In the genomic region with DNA sequence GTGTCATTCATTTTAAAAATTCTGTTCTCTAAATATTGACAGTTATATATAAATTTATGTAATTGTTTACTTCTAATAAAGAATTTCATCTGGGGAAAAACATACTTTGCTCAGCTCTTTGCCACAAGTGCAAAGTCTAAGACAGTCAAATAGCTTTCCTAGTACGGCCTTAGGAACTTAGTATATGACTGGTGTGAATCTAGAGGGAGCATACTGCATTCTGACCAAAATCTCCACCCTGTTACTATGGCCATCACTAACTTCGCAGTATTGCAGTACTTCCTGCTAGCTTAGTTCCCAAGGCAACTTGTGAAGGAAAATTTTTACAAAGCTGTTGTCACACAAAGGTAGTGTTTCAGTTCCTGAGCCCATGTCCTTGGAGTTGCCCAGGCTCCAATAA, we compare ENCODE assay signal across 25 cellular contexts.
"Had no signal": no experiment of that assay in that cellular context is flagged by ENCODE, and none has a peak within 500 bp of the region (broad histone marks: within the 10 kb centered on the region; RNA-seq: fewer than 3 reads in every experiment).

No MANE protein-coding gene starts in this region.

- H3K4me1 ChIP-seq: gastrocnemius medialis, neural progenitor cell, parathyroid adenoma, right lobe of liver, stomach, vagina had no signal

- ATAC-seq: esophagus mucosa; gastrocnemius medialis; left lung; naive thymus-derived CD4-positive, alpha-beta T cell; right lobe of liver; stimulated activated effector memory CD8-positive, alpha-beta T cell treated with anti-CD3 and anti-CD28 coated beads, Interleukin-12 subunit alpha, Interleukin-12 subunit beta, amount 100 ng/mL, for 72 hours had no signal

- H3K9me3 Mint-ChIP-seq: nephron, neural progenitor cell had no signal

- H3K36me3 ChIP-seq: gastrocnemius medialis, left lung, neural progenitor cell, right lobe of liver, stomach, thyroid gland, vagina had no signal

- H3K27me3 ChIP-seq: gastrocnemius medialis, left lung, neural progenitor cell, right lobe of liver, stomach, thyroid gland, vagina had no signal

- H3K27me3 Mint-ChIP-seq: progenitor cell of endocrine pancreas had no signal

- DNase-seq: dorsolateral prefrontal cortex; effector CD4-positive, alpha-beta T cell; foreskin fibroblast; gastrocnemius medialis; head of caudate nucleus; kidney; left lung; naive thymus-derived CD4-positive, alpha-beta T cell; right lobe of liver; stimulated activated CD4-positive, alpha-beta T cell treated with anti-CD3 and anti-CD28 coated beads, Interleukin-12 subunit alpha, Interleukin-12 subunit beta, amount 100 ng/mL, for 4 hours; stimulated activated CD4-positive, alpha-beta T cell treated with anti-CD3 and anti-CD28 coated beads, Interleukin-1b, Interleukin-23, amount 100 ng/mL, for 48 hours; stimulated activated CD4-positive, alpha-beta T cell treated with anti-CD3 and anti-CD28 coated beads, Interleukin-4, amount 100 ng/mL, for 1 hour; stimulated activated naive CD4-positive, alpha-beta T cell treated with Interleukin-2 at 50 U/mL for 16 hours; stomach; thyroid gland; trophoblast cell had no signal

- H3K79me2 ChIP-seq: parathyroid adenoma had no signal

- H3K4me2 ChIP-seq: neural progenitor cell, smooth muscle cell had no signal

- H3K4me1 Mint-ChIP-seq: naive thymus-derived CD4-positive, alpha-beta T cell; neural progenitor cell; stimulated activated effector memory CD8-positive, alpha-beta T cell treated with anti-CD3 and anti-CD28 coated beads, Interleukin-12 subunit alpha, Interleukin-12 subunit beta, amount 100 ng/mL, for 72 hours had no signal

- H3K36me3 Mint-ChIP-seq: neural progenitor cell; stimulated activated effector memory CD8-positive, alpha-beta T cell treated with anti-CD3 and anti-CD28 coated beads, Interleukin-12 subunit alpha, Interleukin-12 subunit beta, amount 100 ng/mL, for 72 hours had no signal

- FAIRE-seq: kidney had no signal

- H3K4me3 Mint-ChIP-seq: naive thymus-derived CD4-positive, alpha-beta T cell; nephron; neural progenitor cell; stimulated activated effector memory CD8-positive, alpha-beta T cell treated with anti-CD3 and anti-CD28 coated beads, Interleukin-12 subunit alpha, Interleukin-12 subunit beta, amount 100 ng/mL, for 72 hours had no signal

- H2AFZ ChIP-seq: neural progenitor cell, parathyroid adenoma had no signal

- H3K27ac ChIP-seq: dorsolateral prefrontal cortex, epithelial cell of prostate, gastrocnemius medialis, left lung, neural progenitor cell, parathyroid adenoma, right lobe of liver, stomach, thyroid gland, vagina had no signal

- H3K4me3 ChIP-seq: dorsolateral prefrontal cortex, gastrocnemius medialis, left lung, neural progenitor cell, right lobe of liver, smooth muscle cell, stomach, thyroid gland, vagina had no signal

- H3K27ac Mint-ChIP-seq: naive thymus-derived CD4-positive, alpha-beta T cell; nephron; neural progenitor cell; progenitor cell of endocrine pancreas; stimulated activated effector memory CD8-positive, alpha-beta T cell treated with anti-CD3 and anti-CD28 coated beads, Interleukin-12 subunit alpha, Interleukin-12 subunit beta, amount 100 ng/mL, for 72 hours had no signal

- H3K9ac ChIP-seq: neural progenitor cell, parathyroid adenoma had no signal

- H3K9me3 ChIP-seq: gastrocnemius medialis, left lung, right lobe of liver, stomach, thyroid gland, vagina had no signal
